In genomic region chr3:39208463-39209055, GRCh38 we compare ENCODE assay signal across 8 cellular contexts. TPM values are rescaled to one million over a fixed set of nuclear protein-coding genes. Genes with fewer than 3 reads are reported as not detected.
DNase-seq lines count a peak whose midpoint lies in the region; ATAC-seq, FAIRE-seq and TF ChIP-seq lines count a peak whose summit lies in the region.

No MANE protein-coding gene starts in this region.

- H3K9ac ChIP-seq in OCI-LY1 (ENCODE audit: low read length), result no peak overlapping the region
- no peak overlapping the region for H3K9ac ChIP-seq in keratinocyte (ENCODE audit: control insufficient read depth, extremely low read depth, insufficient read depth, low read length)

- TF ChIP-seq POLR2A in breast epithelium (IDR thresholded peaks at IDR 0.05), result no peak

- intact Hi-C loops in CD8-positive, alpha-beta T cell (cut with DNase I, micrococcal nuclease), result loop anchor here (1.0 kb wide), 1 partner anchor 80 kb away; no protein-coding TSS in a partner anchor
- intact Hi-C loops in breast epithelium (cut with DNase I; ENCODE audit: low total_unique reads), result no loop called here

- H3K27me3 ChIP-seq in CD8-positive, alpha-beta T cell (ENCODE audit: insufficient read depth, low read length), result no peaks in the 10 kb centered on the region
- no peaks in the 10 kb centered on the region; the same call in 1 of the 2 replicates for H3K27me3 ChIP-seq in OCI-LY1 (ENCODE audit: insufficient read depth, low read length)
- H3K27me3 ChIP-seq in breast epithelium, result no peaks in the 10 kb centered on the region
- H3K27me3 ChIP-seq in keratinocyte (ENCODE audit: control insufficient read depth, extremely low read depth, insufficient read depth, low read length), result peaks cover 19% of the 10 kb centered on the region

- H3F3A ChIP-seq in OCI-LY1 (ENCODE audit: insufficient read depth, low read length), result no peaks in the 10 kb centered on the region

- H3K36me3 Mint-ChIP-seq in CD8-positive, alpha-beta T cell, result no peaks in the 10 kb centered on the region
- no peaks in the 10 kb centered on the region for H3K36me3 Mint-ChIP-seq in stimulated activated effector memory CD8-positive, alpha-beta T cell treated with anti-CD3 and anti-CD28 coated beads, Interleukin-12 subunit alpha, Interleukin-12 subunit beta, amount 100 ng/mL, for 72 hours

- H3K27me3 Mint-ChIP-seq in CD8-positive, alpha-beta T cell (ENCODE audit: low read depth), result peaks cover 2% of the 10 kb centered on the region

- H3K9me1 ChIP-seq in keratinocyte (ENCODE audit: control insufficient read depth, extremely low read depth, insufficient read depth, low read length), result no peaks in the 10 kb centered on the region

- H3K27ac ChIP-seq in CD8-positive, alpha-beta T cell (ENCODE audit: low read depth, low read length), result no peak overlapping the region
- no peak overlapping the region for H3K27ac ChIP-seq in OCI-LY1 (ENCODE audit: low read depth, low read length, poor library complexity, severe bottlenecking)
- no peak overlapping the region for H3K27ac ChIP-seq in breast epithelium
- no peak overlapping the region for H3K27ac ChIP-seq in keratinocyte (ENCODE audit: control insufficient read depth, insufficient read depth, low read length)

- no peaks in the 10 kb centered on the region for H3K9me3 Mint-ChIP-seq in CD8-positive, alpha-beta T cell
- no peaks in the 10 kb centered on the region for H3K9me3 Mint-ChIP-seq in stimulated activated effector memory CD8-positive, alpha-beta T cell treated with anti-CD3 and anti-CD28 coated beads, Interleukin-12 subunit alpha, Interleukin-12 subunit beta, amount 100 ng/mL, for 72 hours

- FAIRE-seq in keratinocyte (lab: Jason Lieb, UNC), result peak; percentile 85

- H2AFZ ChIP-seq in OCI-LY1 (ENCODE audit: low read length) (no peak overlapping the region), keratinocyte (ENCODE audit: control insufficient read depth, low read length) (no peak overlapping the region)

- H3K9me2 ChIP-seq in OCI-LY1 (ENCODE audit: low read depth, low read length), result no peaks in the 10 kb centered on the region

- POLR2A ChIA-PET in CD8-positive, alpha-beta T cell (lab: Charles Lee), result no interaction called here

- H4K20me1 ChIP-seq in OCI-LY1 (ENCODE audit: insufficient read depth, low read length) (no peaks in the 10 kb centered on the region), keratinocyte (ENCODE audit: control insufficient read depth, extremely low read depth, insufficient read depth, low read length) (no peaks in the 10 kb centered on the region)

- dilution Hi-C loops in keratinocyte (cut with MboI; ENCODE audit: extremely low pct_ligation_motif_present, low sequenced_read_pairs), result no loop called here

- no peak overlapping the region for H3K4me3 Mint-ChIP-seq in CD8-positive, alpha-beta T cell
- H3K4me3 Mint-ChIP-seq in stimulated activated effector memory CD8-positive, alpha-beta T cell treated with anti-CD3 and anti-CD28 coated beads, Interleukin-12 subunit alpha, Interleukin-12 subunit beta, amount 100 ng/mL, for 72 hours, result no peak overlapping the region

- peak; percentile 44 for TF ChIP-seq CTCF in CD8-positive, alpha-beta T cell (IDR thresholded peaks at IDR 0.05)
- TF ChIP-seq CTCF in OCI-LY1 (IDR thresholded peaks at IDR 0.05; ENCODE audit: low read length) (peak; percentile 76), breast epithelium (IDR thresholded peaks at IDR 0.05) (peak in 2 of 3 donors; percentile 26 to 42), keratinocyte (optimal IDR thresholded peaks at IDR 0.05 in 1 of 3, IDR thresholded peaks at IDR 0.05 in 1 of 3, conservative IDR thresholded peaks at IDR 0.05 in 1 of 3; ENCODE audit: extremely low read depth in 1 of 3, insufficient read depth in 2 of 3, low read length in 3 of 3) (peak; percentile 63 to 83 (median 73))

- peaks cover 6% of the 10 kb centered on the region for H3K4me1 Mint-ChIP-seq in CD8-positive, alpha-beta T cell (ENCODE audit: low read depth)
- H3K4me1 Mint-ChIP-seq in stimulated activated effector memory CD8-positive, alpha-beta T cell treated with anti-CD3 and anti-CD28 coated beads, Interleukin-12 subunit alpha, Interleukin-12 subunit beta, amount 100 ng/mL, for 72 hours, result peaks cover 15% of the 10 kb centered on the region

- no peaks in the 10 kb centered on the region for H3K9me3 ChIP-seq in CD8-positive, alpha-beta T cell (ENCODE audit: low read length)
- H3K9me3 ChIP-seq in OCI-LY1 (ENCODE audit: low read length) (no peaks in the 10 kb centered on the region), breast epithelium (no peaks in the 10 kb centered on the region), keratinocyte (ENCODE audit: control insufficient read depth, low read depth, low read length) (no peaks in the 10 kb centered on the region)

- H3K27ac Mint-ChIP-seq in CD8-positive, alpha-beta T cell, result no peak overlapping the region
- H3K27ac Mint-ChIP-seq in stimulated activated effector memory CD8-positive, alpha-beta T cell treated with anti-CD3 and anti-CD28 coated beads, Interleukin-12 subunit alpha, Interleukin-12 subunit beta, amount 100 ng/mL, for 72 hours, result peak overlapping the region; percentile 30

- H3K4me2 ChIP-seq in OCI-LY1 (ENCODE audit: low read length) (no peak overlapping the region), keratinocyte (ENCODE audit: control insufficient read depth, extremely low read depth, insufficient read depth, low read depth, low read length) (no peak overlapping the region)

- H3K79me2 ChIP-seq in OCI-LY1 (ENCODE audit: insufficient read depth, low read length), result no peaks in the 10 kb centered on the region
- H3K79me2 ChIP-seq in keratinocyte (ENCODE audit: control insufficient read depth, insufficient read depth, low read length), result no peaks in the 10 kb centered on the region

- H3K4me3 ChIP-seq in CD8-positive, alpha-beta T cell (ENCODE audit: low read depth, low read length), result no peak overlapping the region
- H3K4me3 ChIP-seq in OCI-LY1 (ENCODE audit: low read depth, low read length, poor library complexity, severe bottlenecking) (no peak overlapping the region), breast epithelium (no peak overlapping the region), keratinocyte (ENCODE audit: control insufficient read depth in 2 of 3, extremely low read depth in 1 of 3, insufficient read depth in 2 of 3, low read depth in 1 of 3, low read length in 3 of 3) (no peak overlapping the region)

- CTCF ChIA-PET in CD8-positive, alpha-beta T cell (lab: Charles Lee), result interaction anchor here (0.7 to 3.8 kb wide), 9 partner anchors 12 to 83 kb away, joined by 3 to 19 read pairs (median 4); no protein-coding TSS in a partner anchor

- peak in 3 of 7 experiments; percentile 20 to 41 (median 35) for DNase-seq in CD8-positive, alpha-beta T cell
- no peak for DNase-seq in breast epithelium (ENCODE audit: low spot score in 2 of 2)
- no peak for DNase-seq in keratinocyte (ENCODE audit: low read depth, low spot score)
- DNase-seq in stimulated activated effector memory CD8-positive, alpha-beta T cell treated with anti-CD3 and anti-CD28 coated beads, Interleukin-12 subunit alpha, Interleukin-12 subunit beta, amount 100 ng/mL, for 72 hours (ENCODE audit: low spot score in 2 of 2), result no peak

- ATAC-seq in CD8-positive, alpha-beta T cell, result no peak
- ATAC-seq in GM21526 (IDR thresholded peaks at IDR 0.05; ENCODE audit: low FRiP score, unreplicated experiment) (peak; percentile 61), GM19324 (IDR thresholded peaks at IDR 0.05; ENCODE audit: low FRiP score, unreplicated experiment) (no peak), HG03025 (IDR thresholded peaks at IDR 0.05; ENCODE audit: low FRiP score, unreplicated experiment) (no peak)
- ATAC-seq in stimulated activated effector memory CD8-positive, alpha-beta T cell treated with anti-CD3 and anti-CD28 coated beads, Interleukin-12 subunit alpha, Interleukin-12 subunit beta, amount 100 ng/mL, for 72 hours, result peak; percentile 68

- H3K4me1 ChIP-seq in CD8-positive, alpha-beta T cell (ENCODE audit: insufficient read depth, low read length), result peaks cover 7% of the 10 kb centered on the region
- H3K4me1 ChIP-seq in OCI-LY1 (ENCODE audit: insufficient read depth, low read length, severe bottlenecking) (no peaks in the 10 kb centered on the region), breast epithelium (no peaks in the 10 kb centered on the region), keratinocyte (ENCODE audit: control insufficient read depth, extremely low read depth, insufficient read depth, low read length) (no peaks in the 10 kb centered on the region)

- H3K36me3 ChIP-seq in CD8-positive, alpha-beta T cell (ENCODE audit: insufficient read depth, low read length), result no peaks in the 10 kb centered on the region
- H3K36me3 ChIP-seq in OCI-LY1 (ENCODE audit: insufficient read depth, low read length) (no peaks in the 10 kb centered on the region), breast epithelium (no peaks in the 10 kb centered on the region), keratinocyte (ENCODE audit: control insufficient read depth in 2 of 2, extremely low read depth in 1 of 2, insufficient read depth in 2 of 2, low read length in 2 of 2) (no peaks in the 10 kb centered on the region)

RNA-seq across cellular contexts. Expression of gene XIRP1, which starts 16.2 kb away (rescaled TPM):
- not detected for total RNA-seq in CD8-positive, alpha-beta T cell
- total RNA-seq in breast epithelium, result under 1 TPM in 1 of 3 donors, not detected in 2; 0.44 TPM
- polyA plus RNA-seq in keratinocyte, result not detected in 3 replicates
- not detected for polyA plus RNA-seq in keratinocyte (2011; ENCODE audit: low read depth)
- polyA plus RNA-seq in keratinocyte (2011; cell fraction: cytosol; rRNA removed), result not detected in 2 replicates
- not detected in 2 replicates for polyA plus RNA-seq in keratinocyte (2011; cell fraction: nucleus; rRNA removed)
- 0.01 TPM in 1 of 2 replicates, not detected in the other for polyA plus RNA-seq in keratinocyte (2012; ENCODE audit: low replicate concordance)
- polyA minus RNA-seq in keratinocyte, result not detected in 3 replicates
- polyA minus RNA-seq in keratinocyte (2011; cell fraction: cytosol; rRNA and poly(A)+ RNA removed), result not detected
- not detected in 2 replicates for polyA minus RNA-seq in keratinocyte (2011; cell fraction: nucleus; rRNA and poly(A)+ RNA removed)

RNA-seq across cellular contexts. Expression of gene CSRNP1, which starts 55.2 kb away (rescaled TPM):
- total RNA-seq in CD8-positive, alpha-beta T cell, result 100 to 1,000 TPM; 535 TPM
- total RNA-seq in breast epithelium, result 100 to 1,000 TPM in 1 of 3 donors, 10 to 100 TPM in 2; 30.2 to 112 (median 59.0) TPM
- 4.0 to 5.4 TPM (median 5.4 TPM) in 3 replicates for polyA plus RNA-seq in keratinocyte
- polyA plus RNA-seq in keratinocyte (2011; ENCODE audit: low read depth), result 9.1 TPM
- 2.2 and 2.7 TPM in 2 replicates for polyA plus RNA-seq in keratinocyte (2011; cell fraction: cytosol; rRNA removed)
- 10.0 and 12.0 TPM in 2 replicates for polyA plus RNA-seq in keratinocyte (2011; cell fraction: nucleus; rRNA removed)
- polyA plus RNA-seq in keratinocyte (2012; ENCODE audit: low replicate concordance), result 3.8 and 31.2 TPM in 2 replicates
- polyA minus RNA-seq in keratinocyte, result 8.1 to 9.5 TPM (median 8.6 TPM) in 3 replicates
- polyA minus RNA-seq in keratinocyte (2011; cell fraction: cytosol; rRNA and poly(A)+ RNA removed), result 5.8 TPM
- polyA minus RNA-seq in keratinocyte (2011; cell fraction: nucleus; rRNA and poly(A)+ RNA removed), result 9.0 and 10.8 TPM in 2 replicates

Comparison
In these comparisons a context has a peak if more than half of its experiments do, and no peak if none do; other contexts are left out.
1. ATAC-seq: peak in GM21526 (single experiment) and stimulated activated effector memory CD8-positive, alpha-beta T cell treated with anti-CD3 and anti-CD28 coated beads, Interleukin-12 subunit alpha, Interleukin-12 subunit beta, amount 100 ng/mL, for 72 hours (single experiment); none in CD8-positive, alpha-beta T cell (single experiment), GM19324 (single experiment) and HG03025 (single experiment).
2. RNA of gene CSRNP1, which starts 55.2 kb away (total RNA-seq): 535 TPM in CD8-positive, alpha-beta T cell; 30.2 to 112 TPM in breast epithelium; every median in the first group is over 4 times any median in the second.
3. Peak in every context shown above with its lines, with median percentiles within 50 percentile points of each other: CTCF ChIP-seq.